In genomic region chr6:28335564-28336283, GRCh38 we compare ENCODE assay signal across 1 cellular context.
TF ChIP-seq lines count a peak whose summit lies in the region.

ZSCAN31 (minus strand) TSS chr6:28336148; CDS start chr6:28329683, 6,465 bp downstream.

TF ChIP-seq in HepG2, 621 proteins besides CTCF, POLR2A, EP300 and RAD21 (continued from another document and continues in another):
- peak; percentile 32; the same call in 1 of the 2 replicates for TF ChIP-seq RERE (CRISPR knock-in tag; IDR thresholded peaks at IDR 0.05; ENCODE audit: low read depth)
- no peak for TF ChIP-seq ZNF530 (CRISPR knock-in tag; IDR thresholded peaks at IDR 0.05; ENCODE audit: low read depth)
- no peak; the same call in none of the 2 replicates for TF ChIP-seq SIN3B (IDR thresholded peaks at IDR 0.05; ENCODE audit: low read length)
- peak; percentile 76; the same call in 1 of the 2 replicates for TF ChIP-seq MYC (CRISPR knock-in tag; IDR thresholded peaks at IDR 0.05; ENCODE audit: borderline replicate concordance)
- TF ChIP-seq ASH2L (IDR thresholded peaks at IDR 0.05; ENCODE audit: insufficient read length, low read depth, low read length): peak; percentile 80
- TF ChIP-seq RBFOX2 (IDR thresholded peaks at IDR 0.05; ENCODE audit: low read depth, low read length): peak; percentile 78
- no peak for TF ChIP-seq ZBTB39 (CRISPR knock-in tag; IDR thresholded peaks at IDR 0.05)
- TF ChIP-seq CREM (IDR thresholded peaks at IDR 0.05): peak; percentile 63; the same call in 1 of the 2 replicates
- no peak for TF ChIP-seq CREM (CRISPR knock-in tag; IDR thresholded peaks at IDR 0.05)
- TF ChIP-seq ZNF792 (CRISPR knock-in tag; IDR thresholded peaks at IDR 0.05): peak; percentile 69
- 0 out of 2 replicates have a peak, but pooled peaks have one; percentile 86 for TF ChIP-seq ZBTB3 (CRISPR knock-in tag; IDR thresholded peaks at IDR 0.05; ENCODE audit: borderline replicate concordance, low read depth)
- TF ChIP-seq, protein P1, sequence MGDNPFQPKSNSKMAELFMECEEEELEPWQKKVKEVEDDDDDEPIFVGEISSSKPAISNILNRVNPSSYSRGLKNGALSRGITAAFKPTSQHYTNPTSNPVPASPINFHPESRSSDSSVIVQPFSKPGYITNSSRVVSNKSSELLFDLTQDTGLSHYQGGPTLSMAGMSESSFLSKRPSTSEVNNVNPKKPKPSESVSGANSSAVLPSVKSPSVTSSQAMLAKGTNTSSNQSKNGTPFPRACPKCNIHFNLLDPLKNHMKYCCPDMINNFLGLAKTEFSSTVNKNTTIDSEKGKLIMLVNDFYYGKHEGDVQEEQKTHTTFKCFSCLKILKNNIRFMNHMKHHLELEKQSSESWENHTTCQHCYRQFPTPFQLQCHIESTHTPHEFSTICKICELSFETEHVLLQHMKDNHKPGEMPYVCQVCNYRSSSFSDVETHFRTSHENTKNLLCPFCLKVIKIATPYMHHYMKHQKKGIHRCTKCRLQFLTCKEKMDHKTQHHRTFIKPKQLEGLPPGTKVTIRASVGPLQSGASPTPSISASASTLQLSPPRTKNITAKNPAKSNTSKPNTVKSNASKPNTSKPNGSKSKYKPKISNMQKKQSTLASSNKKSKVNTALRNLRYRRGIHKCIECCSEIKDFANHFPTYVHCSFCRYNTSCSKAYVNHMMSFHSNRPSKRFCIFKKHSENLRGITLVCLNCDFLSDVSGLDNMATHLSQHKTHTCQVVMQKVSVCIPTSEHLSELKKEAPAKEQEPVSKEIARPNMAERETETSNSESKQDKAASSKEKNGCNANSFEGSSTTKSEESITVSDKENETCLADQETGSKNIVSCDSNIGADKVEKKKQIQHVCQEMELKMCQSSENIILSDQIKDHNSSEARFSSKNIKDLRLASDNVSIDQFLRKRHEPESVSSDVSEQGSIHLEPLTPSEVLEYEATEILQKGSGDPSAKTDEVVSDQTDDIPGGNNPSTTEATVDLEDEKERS (CRISPR knock-in tag; IDR thresholded peaks at IDR 0.05): peak; percentile 14; the same call in 1 of the 2 replicates
- TF ChIP-seq RFXAP (CRISPR knock-in tag; IDR thresholded peaks at IDR 0.05; ENCODE audit: borderline replicate concordance): peak; percentile 94
- peak; percentile 71; the same call in 1 of the 2 replicates for TF ChIP-seq KDM3A (CRISPR knock-in tag; IDR thresholded peaks at IDR 0.05; ENCODE audit: low read depth)
- TF ChIP-seq TERF1 (CRISPR knock-in tag; IDR thresholded peaks at IDR 0.05): no peak
- peak; percentile 68; the same call in 1 of the 2 replicates for TF ChIP-seq ZNF331 (CRISPR knock-in tag; IDR thresholded peaks at IDR 0.05)
- TF ChIP-seq HBP1 (CRISPR knock-in tag; IDR thresholded peaks at IDR 0.05; ENCODE audit: low read depth): peak; percentile 72; the same call in 1 of the 2 replicates
- TF ChIP-seq, protein P2, sequence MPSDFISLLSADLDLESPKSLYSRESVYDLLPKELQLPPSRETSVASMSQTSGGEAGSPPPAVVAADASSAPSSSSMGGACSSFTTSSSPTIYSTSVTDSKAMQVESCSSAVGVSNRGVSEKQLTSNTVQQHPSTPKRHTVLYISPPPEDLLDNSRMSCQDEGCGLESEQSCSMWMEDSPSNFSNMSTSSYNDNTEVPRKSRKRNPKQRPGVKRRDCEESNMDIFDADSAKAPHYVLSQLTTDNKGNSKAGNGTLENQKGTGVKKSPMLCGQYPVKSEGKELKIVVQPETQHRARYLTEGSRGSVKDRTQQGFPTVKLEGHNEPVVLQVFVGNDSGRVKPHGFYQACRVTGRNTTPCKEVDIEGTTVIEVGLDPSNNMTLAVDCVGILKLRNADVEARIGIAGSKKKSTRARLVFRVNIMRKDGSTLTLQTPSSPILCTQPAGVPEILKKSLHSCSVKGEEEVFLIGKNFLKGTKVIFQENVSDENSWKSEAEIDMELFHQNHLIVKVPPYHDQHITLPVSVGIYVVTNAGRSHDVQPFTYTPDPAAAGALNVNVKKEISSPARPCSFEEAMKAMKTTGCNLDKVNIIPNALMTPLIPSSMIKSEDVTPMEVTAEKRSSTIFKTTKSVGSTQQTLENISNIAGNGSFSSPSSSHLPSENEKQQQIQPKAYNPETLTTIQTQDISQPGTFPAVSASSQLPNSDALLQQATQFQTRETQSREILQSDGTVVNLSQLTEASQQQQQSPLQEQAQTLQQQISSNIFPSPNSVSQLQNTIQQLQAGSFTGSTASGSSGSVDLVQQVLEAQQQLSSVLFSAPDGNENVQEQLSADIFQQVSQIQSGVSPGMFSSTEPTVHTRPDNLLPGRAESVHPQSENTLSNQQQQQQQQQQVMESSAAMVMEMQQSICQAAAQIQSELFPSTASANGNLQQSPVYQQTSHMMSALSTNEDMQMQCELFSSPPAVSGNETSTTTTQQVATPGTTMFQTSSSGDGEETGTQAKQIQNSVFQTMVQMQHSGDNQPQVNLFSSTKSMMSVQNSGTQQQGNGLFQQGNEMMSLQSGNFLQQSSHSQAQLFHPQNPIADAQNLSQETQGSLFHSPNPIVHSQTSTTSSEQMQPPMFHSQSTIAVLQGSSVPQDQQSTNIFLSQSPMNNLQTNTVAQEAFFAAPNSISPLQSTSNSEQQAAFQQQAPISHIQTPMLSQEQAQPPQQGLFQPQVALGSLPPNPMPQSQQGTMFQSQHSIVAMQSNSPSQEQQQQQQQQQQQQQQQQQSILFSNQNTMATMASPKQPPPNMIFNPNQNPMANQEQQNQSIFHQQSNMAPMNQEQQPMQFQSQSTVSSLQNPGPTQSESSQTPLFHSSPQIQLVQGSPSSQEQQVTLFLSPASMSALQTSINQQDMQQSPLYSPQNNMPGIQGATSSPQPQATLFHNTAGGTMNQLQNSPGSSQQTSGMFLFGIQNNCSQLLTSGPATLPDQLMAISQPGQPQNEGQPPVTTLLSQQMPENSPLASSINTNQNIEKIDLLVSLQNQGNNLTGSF (CRISPR knock-in tag; IDR thresholded peaks at IDR 0.05): peak; percentile 69
- TF ChIP-seq SALL2 (CRISPR knock-in tag; IDR thresholded peaks at IDR 0.05): peak; percentile 76
- peak; percentile 89; the same call in 1 of the 2 replicates for TF ChIP-seq ZBTB42 (CRISPR knock-in tag; IDR thresholded peaks at IDR 0.05)
- peak; percentile 90; the same call in 1 of the 2 replicates for TF ChIP-seq ZNF709 (CRISPR knock-in tag; IDR thresholded peaks at IDR 0.05)
- peak; percentile 78; the same call in 1 of the 2 replicates for TF ChIP-seq ZC3H4 (CRISPR knock-in tag; IDR thresholded peaks at IDR 0.05; ENCODE audit: borderline replicate concordance)
- TF ChIP-seq, protein P3, sequence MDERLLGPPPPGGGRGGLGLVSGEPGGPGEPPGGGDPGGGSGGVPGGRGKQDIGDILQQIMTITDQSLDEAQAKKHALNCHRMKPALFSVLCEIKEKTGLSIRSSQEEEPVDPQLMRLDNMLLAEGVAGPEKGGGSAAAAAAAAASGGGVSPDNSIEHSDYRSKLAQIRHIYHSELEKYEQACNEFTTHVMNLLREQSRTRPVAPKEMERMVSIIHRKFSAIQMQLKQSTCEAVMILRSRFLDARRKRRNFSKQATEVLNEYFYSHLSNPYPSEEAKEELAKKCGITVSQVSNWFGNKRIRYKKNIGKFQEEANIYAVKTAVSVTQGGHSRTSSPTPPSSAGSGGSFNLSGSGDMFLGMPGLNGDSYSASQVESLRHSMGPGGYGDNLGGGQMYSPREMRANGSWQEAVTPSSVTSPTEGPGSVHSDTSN (CRISPR knock-in tag; IDR thresholded peaks at IDR 0.05): no peak
- TF ChIP-seq SKI (IDR thresholded peaks at IDR 0.05; ENCODE audit: partially characterized antibody): peak; percentile 4
- TF ChIP-seq HNF1A (IDR thresholded peaks at IDR 0.05; ENCODE audit: low read depth): no peak
- TF ChIP-seq HNF1A (CRISPR knock-in tag; IDR thresholded peaks at IDR 0.05; ENCODE audit: borderline replicate concordance): peak; percentile 70
